1 cellular context compared by ENCODE assay signal in the genomic region with DNA sequence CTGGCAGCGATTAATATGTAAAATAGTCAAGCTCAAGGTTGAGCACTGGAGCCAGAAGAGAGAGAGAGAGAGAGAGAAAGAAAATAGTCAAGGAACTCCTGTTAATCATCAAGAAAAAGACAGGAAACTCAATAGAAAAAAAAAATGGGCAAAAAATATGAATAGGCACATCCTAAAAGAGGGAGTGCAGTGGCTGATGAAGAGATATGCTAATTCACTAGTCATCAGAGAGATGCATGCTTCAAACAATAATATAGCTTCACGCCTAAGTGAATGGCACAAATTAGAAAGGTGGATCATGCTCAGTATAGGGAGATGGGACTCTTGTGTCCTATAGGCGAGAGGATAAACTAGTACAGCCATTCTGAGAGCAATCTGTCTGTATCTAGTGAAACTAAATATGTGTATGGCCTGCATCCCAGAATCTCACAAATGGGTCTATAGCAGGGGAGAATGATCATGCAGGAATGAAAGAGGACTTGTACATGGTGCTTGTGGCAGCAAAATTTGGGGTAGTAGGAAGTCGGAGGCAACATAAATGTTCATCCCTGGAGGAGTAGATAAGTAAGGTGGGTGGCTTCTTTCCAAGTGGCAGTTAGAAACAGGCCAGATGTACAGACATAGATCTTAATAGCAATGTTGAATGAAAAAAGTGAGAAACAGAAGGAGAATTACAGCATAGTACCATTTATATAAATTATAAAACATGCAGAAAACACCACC.
TF ChIP-seq lines count a peak whose summit lies in the region.

No MANE protein-coding gene starts in this region.

TF ChIP-seq in K562, 482 proteins besides CTCF, POLR2A, EP300 and RAD21 (continued from another document and continues in another):
- TF ChIP-seq, protein P1, sequence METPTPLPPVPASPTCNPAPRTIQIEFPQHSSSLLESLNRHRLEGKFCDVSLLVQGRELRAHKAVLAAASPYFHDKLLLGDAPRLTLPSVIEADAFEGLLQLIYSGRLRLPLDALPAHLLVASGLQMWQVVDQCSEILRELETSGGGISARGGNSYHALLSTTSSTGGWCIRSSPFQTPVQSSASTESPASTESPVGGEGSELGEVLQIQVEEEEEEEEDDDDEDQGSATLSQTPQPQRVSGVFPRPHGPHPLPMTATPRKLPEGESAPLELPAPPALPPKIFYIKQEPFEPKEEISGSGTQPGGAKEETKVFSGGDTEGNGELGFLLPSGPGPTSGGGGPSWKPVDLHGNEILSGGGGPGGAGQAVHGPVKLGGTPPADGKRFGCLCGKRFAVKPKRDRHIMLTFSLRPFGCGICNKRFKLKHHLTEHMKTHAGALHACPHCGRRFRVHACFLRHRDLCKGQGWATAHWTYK (CRISPR knock-in tag; IDR thresholded peaks at IDR 0.05), result peak; percentile 18; the same call in 1 of the 2 replicates
- TF ChIP-seq ZNF143 (CRISPR knock-in tag; IDR thresholded peaks at IDR 0.05) (no peak), HMGN3 (IDR thresholded peaks at IDR 0.05; ENCODE audit: borderline replicate concordance, extremely low read depth, insufficient read length, low read depth, low read length) (no peak), TBP (optimal IDR thresholded peaks at IDR 0.05; ENCODE audit: low read depth, low read length) (no peak), SMAD4 (CRISPR knock-in tag; conservative IDR thresholded peaks at IDR 0.05) (peak; percentile 55), TAF15 (IDR thresholded peaks at IDR 0.05; ENCODE audit: low read depth, low read length) (no peak), ZNF253 (CRISPR knock-in tag; conservative IDR thresholded peaks at IDR 0.05) (no peak), ZNF232 (CRISPR knock-in tag; IDR thresholded peaks at IDR 0.05) (no peak), SAFB (IDR thresholded peaks at IDR 0.05; ENCODE audit: borderline replicate concordance, low read depth, low read length) (no peak), MTA3 (IDR thresholded peaks at IDR 0.05; ENCODE audit: borderline replicate concordance) (peak; percentile 40; the same call in 1 of the 2 replicates), ETV5 (CRISPR knock-in tag; IDR thresholded peaks at IDR 0.05; ENCODE audit: low read depth) (no peak), SIN3A (IDR thresholded peaks at IDR 0.05; ENCODE audit: borderline replicate concordance in 2 of 2, control insufficient read depth in 1 of 2, low read depth in 2 of 2, low read length in 2 of 2) (no peak), TAL1 (IDR thresholded peaks at IDR 0.05) (peak; percentile 81), TAF9B (IDR thresholded peaks at IDR 0.05; ENCODE audit: partially characterized antibody) (no peak), NFIX (CRISPR knock-in tag; IDR thresholded peaks at IDR 0.05; ENCODE audit: low read depth) (no peak), FOS (IDR thresholded peaks at IDR 0.05; ENCODE audit: extremely low read depth, insufficient read length) (no peak), CHD4 (IDR thresholded peaks at IDR 0.05; ENCODE audit: insufficient read depth, insufficient replicate concordance, low read depth, low read length, poor library complexity, severe bottlenecking) (peak; percentile 24), BRD9 (IDR thresholded peaks at IDR 0.05; ENCODE audit: low read depth, partially characterized antibody) (peak; percentile 83), PTBP1 (IDR thresholded peaks at IDR 0.05; ENCODE audit: low read depth, low read length) (no peak), DIDO1 (tag; IDR thresholded peaks at IDR 0.05; ENCODE audit: low read depth) (no peak), MIER1 (IDR thresholded peaks at IDR 0.05; ENCODE audit: low read depth) (no peak), SREBF1 (IDR thresholded peaks at IDR 0.05; ENCODE audit: borderline replicate concordance, low read depth, low read length) (no peak), SNRNP70 (optimal IDR thresholded peaks at IDR 0.05; ENCODE audit: low read depth, low read length) (no peak), NR2F6 (CRISPR knock-in tag; IDR thresholded peaks at IDR 0.05) (no peak), HMG20A (CRISPR knock-in tag; conservative IDR thresholded peaks at IDR 0.05) (no peak), SNIP1 (IDR thresholded peaks at IDR 0.05; ENCODE audit: low read depth) (no peak), RBM39 (optimal IDR thresholded peaks at IDR 0.05; ENCODE audit: low read depth, low read length) (no peak), NCOA1 (IDR thresholded peaks at IDR 0.05; ENCODE audit: low read depth) (peak; percentile 61; the same call in 1 of the 2 replicates), NBN (IDR thresholded peaks at IDR 0.05; ENCODE audit: low read depth) (peak; percentile 54; the same call in 1 of the 2 replicates), CREB1 (IDR thresholded peaks at IDR 0.05) (no peak), CREB1 (CRISPR knock-in tag; IDR thresholded peaks at IDR 0.05) (no peak), XRCC4 (IDR thresholded peaks at IDR 0.05; ENCODE audit: extremely low read depth, insufficient read depth, insufficient read length) (no peak), MEIS2 (IDR thresholded peaks at IDR 0.05; ENCODE audit: partially characterized antibody) (no peak), SMARCE1 (IDR thresholded peaks at IDR 0.05) (0 out of 2 replicates have a peak, but pooled peaks have one; percentile 54), SLC30A9 (CRISPR knock-in tag; IDR thresholded peaks at IDR 0.05) (no peak), SMARCA4 (IDR thresholded peaks at IDR 0.05) (peak; percentile 83), TCF3 (CRISPR knock-in tag; IDR thresholded peaks at IDR 0.05) (peak; percentile 86), ZNF12 (CRISPR knock-in tag; IDR thresholded peaks at IDR 0.05) (no peak), ZNF3 (CRISPR knock-in tag; IDR thresholded peaks at IDR 0.05) (no peak), SOX6 (IDR thresholded peaks at IDR 0.05) (peak; percentile 39; the same call in 1 of the 2 replicates), SMARCA5 (IDR thresholded peaks at IDR 0.05) (peak; percentile 20; the same call in 1 of the 2 replicates), KLF16 (IDR thresholded peaks at IDR 0.05) (peak; percentile 70), RBM15 (IDR thresholded peaks at IDR 0.05; ENCODE audit: insufficient read depth, low read length) (no peak), MTF1 (CRISPR knock-in tag; IDR thresholded peaks at IDR 0.05; ENCODE audit: borderline replicate concordance) (no peak), ELF1 (tag; IDR thresholded peaks at IDR 0.05) (no peak), HDGF (IDR thresholded peaks at IDR 0.05) (no peak), MTA2 (IDR thresholded peaks at IDR 0.05; ENCODE audit: low read depth) (peak; percentile 71)
- TF ChIP-seq, protein P2, sequence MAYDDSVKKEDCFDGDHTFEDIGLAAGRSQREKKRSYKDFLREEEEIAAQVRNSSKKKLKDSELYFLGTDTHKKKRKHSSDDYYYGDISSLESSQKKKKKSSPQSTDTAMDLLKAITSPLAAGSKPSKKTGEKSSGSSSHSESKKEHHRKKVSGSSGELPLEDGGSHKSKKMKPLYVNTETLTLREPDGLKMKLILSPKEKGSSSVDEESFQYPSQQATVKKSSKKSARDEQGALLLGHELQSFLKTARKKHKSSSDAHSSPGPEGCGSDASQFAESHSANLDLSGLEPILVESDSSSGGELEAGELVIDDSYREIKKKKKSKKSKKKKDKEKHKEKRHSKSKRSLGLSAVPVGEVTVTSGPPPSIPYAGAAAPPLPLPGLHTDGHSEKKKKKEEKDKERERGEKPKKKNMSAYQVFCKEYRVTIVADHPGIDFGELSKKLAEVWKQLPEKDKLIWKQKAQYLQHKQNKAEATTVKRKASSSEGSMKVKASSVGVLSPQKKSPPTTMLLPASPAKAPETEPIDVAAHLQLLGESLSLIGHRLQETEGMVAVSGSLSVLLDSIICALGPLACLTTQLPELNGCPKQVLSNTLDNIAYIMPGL (CRISPR knock-in tag; IDR thresholded peaks at IDR 0.05), result no peak
- TF ChIP-seq, protein P3, sequence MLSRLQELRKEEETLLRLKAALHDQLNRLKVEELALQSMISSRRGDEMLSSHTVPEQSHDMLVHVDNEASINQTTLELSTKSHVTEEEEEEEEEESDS (CRISPR knock-in tag; IDR thresholded peaks at IDR 0.05), result no peak
- TF ChIP-seq, protein P4, sequence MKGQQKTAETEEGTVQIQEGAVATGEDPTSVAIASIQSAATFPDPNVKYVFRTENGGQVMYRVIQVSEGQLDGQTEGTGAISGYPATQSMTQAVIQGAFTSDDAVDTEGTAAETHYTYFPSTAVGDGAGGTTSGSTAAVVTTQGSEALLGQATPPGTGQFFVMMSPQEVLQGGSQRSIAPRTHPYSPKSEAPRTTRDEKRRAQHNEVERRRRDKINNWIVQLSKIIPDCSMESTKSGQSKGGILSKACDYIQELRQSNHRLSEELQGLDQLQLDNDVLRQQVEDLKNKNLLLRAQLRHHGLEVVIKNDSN (CRISPR knock-in tag; IDR thresholded peaks at IDR 0.05), result no peak
- TF ChIP-seq, protein P5, sequence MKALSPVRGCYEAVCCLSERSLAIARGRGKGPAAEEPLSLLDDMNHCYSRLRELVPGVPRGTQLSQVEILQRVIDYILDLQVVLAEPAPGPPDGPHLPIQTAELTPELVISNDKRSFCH (CRISPR knock-in tag; IDR thresholded peaks at IDR 0.05), result no peak
- TF ChIP-seq, protein P5 (tag; IDR thresholded peaks at IDR 0.05), result peak; percentile 49; the same call in 1 of the 2 replicates
- TF ChIP-seq, protein P6, sequence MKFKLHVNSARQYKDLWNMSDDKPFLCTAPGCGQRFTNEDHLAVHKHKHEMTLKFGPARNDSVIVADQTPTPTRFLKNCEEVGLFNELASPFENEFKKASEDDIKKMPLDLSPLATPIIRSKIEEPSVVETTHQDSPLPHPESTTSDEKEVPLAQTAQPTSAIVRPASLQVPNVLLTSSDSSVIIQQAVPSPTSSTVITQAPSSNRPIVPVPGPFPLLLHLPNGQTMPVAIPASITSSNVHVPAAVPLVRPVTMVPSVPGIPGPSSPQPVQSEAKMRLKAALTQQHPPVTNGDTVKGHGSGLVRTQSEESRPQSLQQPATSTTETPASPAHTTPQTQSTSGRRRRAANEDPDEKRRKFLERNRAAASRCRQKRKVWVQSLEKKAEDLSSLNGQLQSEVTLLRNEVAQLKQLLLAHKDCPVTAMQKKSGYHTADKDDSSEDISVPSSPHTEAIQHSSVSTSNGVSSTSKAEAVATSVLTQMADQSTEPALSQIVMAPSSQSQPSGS (CRISPR knock-in tag; IDR thresholded peaks at IDR 0.05), result no peak
- TF ChIP-seq, protein P7, sequence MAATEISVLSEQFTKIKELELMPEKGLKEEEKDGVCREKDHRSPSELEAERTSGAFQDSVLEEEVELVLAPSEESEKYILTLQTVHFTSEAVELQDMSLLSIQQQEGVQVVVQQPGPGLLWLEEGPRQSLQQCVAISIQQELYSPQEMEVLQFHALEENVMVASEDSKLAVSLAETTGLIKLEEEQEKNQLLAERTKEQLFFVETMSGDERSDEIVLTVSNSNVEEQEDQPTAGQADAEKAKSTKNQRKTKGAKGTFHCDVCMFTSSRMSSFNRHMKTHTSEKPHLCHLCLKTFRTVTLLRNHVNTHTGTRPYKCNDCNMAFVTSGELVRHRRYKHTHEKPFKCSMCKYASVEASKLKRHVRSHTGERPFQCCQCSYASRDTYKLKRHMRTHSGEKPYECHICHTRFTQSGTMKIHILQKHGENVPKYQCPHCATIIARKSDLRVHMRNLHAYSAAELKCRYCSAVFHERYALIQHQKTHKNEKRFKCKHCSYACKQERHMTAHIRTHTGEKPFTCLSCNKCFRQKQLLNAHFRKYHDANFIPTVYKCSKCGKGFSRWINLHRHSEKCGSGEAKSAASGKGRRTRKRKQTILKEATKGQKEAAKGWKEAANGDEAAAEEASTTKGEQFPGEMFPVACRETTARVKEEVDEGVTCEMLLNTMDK (IDR thresholded peaks at IDR 0.05; ENCODE audit: borderline replicate concordance, insufficient read depth, low read depth, low read length, poor library complexity, severe bottlenecking), result no peak
- TF ChIP-seq, protein P8, sequence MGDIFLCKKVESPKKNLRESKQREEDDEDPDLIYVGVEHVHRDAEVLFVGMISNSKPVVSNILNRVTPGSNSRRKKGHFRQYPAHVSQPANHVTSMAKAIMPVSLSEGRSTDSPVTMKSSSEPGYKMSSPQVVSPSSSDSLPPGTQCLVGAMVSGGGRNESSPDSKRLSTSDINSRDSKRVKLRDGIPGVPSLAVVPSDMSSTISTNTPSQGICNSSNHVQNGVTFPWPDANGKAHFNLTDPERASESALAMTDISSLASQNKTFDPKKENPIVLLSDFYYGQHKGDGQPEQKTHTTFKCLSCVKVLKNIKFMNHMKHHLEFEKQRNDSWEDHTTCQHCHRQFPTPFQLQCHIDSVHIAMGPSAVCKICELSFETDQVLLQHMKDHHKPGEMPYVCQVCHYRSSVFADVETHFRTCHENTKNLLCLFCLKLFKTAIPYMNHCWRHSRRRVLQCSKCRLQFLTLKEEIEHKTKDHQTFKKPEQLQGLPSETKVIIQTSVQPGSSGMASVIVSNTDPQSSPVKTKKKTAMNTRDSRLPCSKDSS (IDR thresholded peaks at IDR 0.05; ENCODE audit: low read depth, partially characterized antibody), result peak; percentile 78
- TF ChIP-seq, protein P9, sequence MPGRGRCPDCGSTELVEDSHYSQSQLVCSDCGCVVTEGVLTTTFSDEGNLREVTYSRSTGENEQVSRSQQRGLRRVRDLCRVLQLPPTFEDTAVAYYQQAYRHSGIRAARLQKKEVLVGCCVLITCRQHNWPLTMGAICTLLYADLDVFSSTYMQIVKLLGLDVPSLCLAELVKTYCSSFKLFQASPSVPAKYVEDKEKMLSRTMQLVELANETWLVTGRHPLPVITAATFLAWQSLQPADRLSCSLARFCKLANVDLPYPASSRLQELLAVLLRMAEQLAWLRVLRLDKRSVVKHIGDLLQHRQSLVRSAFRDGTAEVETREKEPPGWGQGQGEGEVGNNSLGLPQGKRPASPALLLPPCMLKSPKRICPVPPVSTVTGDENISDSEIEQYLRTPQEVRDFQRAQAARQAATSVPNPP (IDR thresholded peaks at IDR 0.05; ENCODE audit: borderline replicate concordance, insufficient read depth, insufficient read length), result no peak
- TF ChIP-seq, protein P10, sequence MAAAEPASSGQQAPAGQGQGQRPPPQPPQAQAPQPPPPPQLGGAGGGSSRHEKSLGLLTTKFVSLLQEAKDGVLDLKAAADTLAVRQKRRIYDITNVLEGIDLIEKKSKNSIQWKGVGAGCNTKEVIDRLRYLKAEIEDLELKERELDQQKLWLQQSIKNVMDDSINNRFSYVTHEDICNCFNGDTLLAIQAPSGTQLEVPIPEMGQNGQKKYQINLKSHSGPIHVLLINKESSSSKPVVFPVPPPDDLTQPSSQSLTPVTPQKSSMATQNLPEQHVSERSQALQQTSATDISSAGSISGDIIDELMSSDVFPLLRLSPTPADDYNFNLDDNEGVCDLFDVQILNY (CRISPR knock-in tag; IDR thresholded peaks at IDR 0.05), result no peak
- TF ChIP-seq, protein P11, sequence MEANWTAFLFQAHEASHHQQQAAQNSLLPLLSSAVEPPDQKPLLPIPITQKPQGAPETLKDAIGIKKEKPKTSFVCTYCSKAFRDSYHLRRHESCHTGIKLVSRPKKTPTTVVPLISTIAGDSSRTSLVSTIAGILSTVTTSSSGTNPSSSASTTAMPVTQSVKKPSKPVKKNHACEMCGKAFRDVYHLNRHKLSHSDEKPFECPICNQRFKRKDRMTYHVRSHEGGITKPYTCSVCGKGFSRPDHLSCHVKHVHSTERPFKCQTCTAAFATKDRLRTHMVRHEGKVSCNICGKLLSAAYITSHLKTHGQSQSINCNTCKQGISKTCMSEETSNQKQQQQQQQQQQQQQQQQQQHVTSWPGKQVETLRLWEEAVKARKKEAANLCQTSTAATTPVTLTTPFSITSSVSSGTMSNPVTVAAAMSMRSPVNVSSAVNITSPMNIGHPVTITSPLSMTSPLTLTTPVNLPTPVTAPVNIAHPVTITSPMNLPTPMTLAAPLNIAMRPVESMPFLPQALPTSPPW (CRISPR knock-in tag; IDR thresholded peaks at IDR 0.05), result peak; percentile 31; the same call in 1 of the 2 replicates
- TF ChIP-seq, protein P12, sequence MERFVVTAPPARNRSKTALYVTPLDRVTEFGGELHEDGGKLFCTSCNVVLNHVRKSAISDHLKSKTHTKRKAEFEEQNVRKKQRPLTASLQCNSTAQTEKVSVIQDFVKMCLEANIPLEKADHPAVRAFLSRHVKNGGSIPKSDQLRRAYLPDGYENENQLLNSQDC (CRISPR knock-in tag; IDR thresholded peaks at IDR 0.05), result no peak
